25 cellular contexts compared by ENCODE assay signal in genomic region chr10:129048513-129048912, GRCh38.
A peak's percentile ranks its signal among the peaks of the same experiment; 100 is the strongest.
DNase-seq lines count a peak whose midpoint lies in the region; ATAC-seq, FAIRE-seq and TF ChIP-seq lines count a peak whose summit lies in the region.
"Had no signal": no experiment of that assay in that cellular context is flagged by ENCODE, and none has a peak within 500 bp of the region (broad histone marks: within the 10 kb centered on the region; RNA-seq: fewer than 3 reads in every experiment).

No MANE protein-coding gene starts in this region.

- H3K9me3 ChIP-seq in mammary epithelial cell (replicated peaks; ENCODE audit: insufficient read depth, low read length), result peaks cover 29% of the 10 kb centered on the region
- H3K9me3 ChIP-seq: SJCRH30 had no signal

- no peaks in the 10 kb centered on the region for H3K4me1 ChIP-seq in mammary epithelial cell (ENCODE audit: insufficient read depth, low read length)
- H3K4me1 ChIP-seq: SJCRH30 had no signal

- H3K36me3 Mint-ChIP-seq in MCF 10A (ENCODE audit: insufficient read depth, unreplicated experiment), result no peaks in the 10 kb centered on the region

- H3K4me2 ChIP-seq in mammary epithelial cell (ENCODE audit: insufficient read depth, low read depth, low read length), result no peak overlapping the region

- H3K4me3 ChIP-seq in mammary epithelial cell (replicated peaks in 1 of 3; ENCODE audit: insufficient read depth in 1 of 3, low read depth in 2 of 3, low read length in 3 of 3), result no peak overlapping the region
- no peak overlapping the region for H3K4me3 ChIP-seq in brain microvascular endothelial cell (ENCODE audit: low read depth, low read length)
- H3K4me3 ChIP-seq: K562, SJCRH30 had no signal

- dilution Hi-C loops in mammary epithelial cell (cut with HindIII; ENCODE audit: low sequenced_read_pairs), result no loop called here

- no TSS peak for BruUV-seq in MCF 10A (replicated peaks; lab: Mats Ljungman, UMichigan)
- BruUV-seq in mammary epithelial cell (replicated peaks; lab: Mats Ljungman, UMichigan), result no TSS peak

- DNase-seq in MCF 10A (ENCODE audit: unreplicated experiment) (peak; percentile 53), mammary epithelial cell (no peak), brain microvascular endothelial cell (peak; percentile 1), islet precursor cell (peak; percentile 89), urothelium cell line (ENCODE audit: low spot score) (peak; percentile 66)
- DNase-seq in activated naive CD4-positive, alpha-beta T cell treated with anti-CD3 and anti-CD28 coated beads, Interleukin-2, amount 50 U/mL, for 16 hours, result no peak
- DNase-seq: 8988T, DMS79, HFFc6, NCI-H1092 treated with DMSO at 0.1 percent for 48 hours, NCI-H146, NCI-H2029, NCI-H226, NCI-H510A treated with DMSO at 0.1 percent for 48 hours, NCI-H774, SJCRH30 had no signal

- no peak overlapping the region for H3K9ac ChIP-seq in mammary epithelial cell (ENCODE audit: insufficient read depth, low read length)

- H3K27ac ChIP-seq in mammary epithelial cell (ENCODE audit: insufficient read depth, low read depth, low read length) (no peak overlapping the region), brain microvascular endothelial cell (no peak overlapping the region)
- H3K27ac ChIP-seq: C4-2B, SJCRH30 had no signal

- TF ChIP-seq CTCF in MCF 10A (IDR thresholded peaks at IDR 0.05; ENCODE audit: unreplicated experiment) (no peak), mammary epithelial cell (conservative IDR thresholded peaks at IDR 0.05 in 1 of 2, IDR thresholded peaks at IDR 0.05 in 1 of 2; ENCODE audit: extremely low read depth in 1 of 2, insufficient read depth in 1 of 2, low read depth in 1 of 2, low read length in 2 of 2) (no peak), brain microvascular endothelial cell (IDR thresholded peaks at IDR 0.05; ENCODE audit: low read depth, low read length, missing control alignments) (no peak)

- no peaks in the 10 kb centered on the region for H4K20me1 ChIP-seq in mammary epithelial cell (ENCODE audit: insufficient read depth, low read length)

- in situ Hi-C loops in mammary epithelial cell (cut with MboI; ENCODE audit: low sequenced_read_pairs in 2 of 2), result no loop called here
- in situ Hi-C loops in brain microvascular endothelial cell (cut with HindIII; ENCODE audit: low pct_ligation_motif_present, low sequenced_read_pairs), result no loop called here

- 64% methylated on average over 9 of the region's 12 CpGs for WGBS in mammary epithelial cell (ENCODE audit: low coverage, missing lambda C conversion rate)

- no peaks in the 10 kb centered on the region for H3K27me3 Mint-ChIP-seq in MCF 10A (ENCODE audit: insufficient read depth, unreplicated experiment)

- H3K79me2 ChIP-seq in mammary epithelial cell (ENCODE audit: insufficient read depth, low read length), result no peaks in the 10 kb centered on the region

- no peaks in the 10 kb centered on the region for H3K9me3 Mint-ChIP-seq in MCF 10A (ENCODE audit: unreplicated experiment)

- POLR2A ChIA-PET in MCF 10A (lab: Yijun Ruan, JAX), result no interaction called here

- no peak overlapping the region for H2AFZ ChIP-seq in mammary epithelial cell (ENCODE audit: low read depth, low read length)

- no peak overlapping the region for H3K27ac Mint-ChIP-seq in MCF 10A (ENCODE audit: low read depth, unreplicated experiment)
- H3K27ac Mint-ChIP-seq: HFFc6 had no signal

- no peaks in the 10 kb centered on the region for H3K4me1 Mint-ChIP-seq in MCF 10A (ENCODE audit: insufficient read depth, unreplicated experiment)

- no peak for ATAC-seq in GM21576 (IDR thresholded peaks at IDR 0.05; ENCODE audit: unreplicated experiment)
- no peak for ATAC-seq in GM18517 (IDR thresholded peaks at IDR 0.05; ENCODE audit: unreplicated experiment)
- ATAC-seq: HepG2, K562, Panc1 had no signal

- CTCF ChIA-PET in MCF 10A (lab: Yijun Ruan, JAX) (interaction anchor here (0.9 kb wide), 1 partner anchor 167 kb away, joined by 3 read pairs; no protein-coding TSS in a partner anchor), mammary epithelial cell (lab: Charles Lee; ENCODE audit: low non-redundant PET) (no interaction called here)

- H3K4me3 Mint-ChIP-seq in MCF 10A (ENCODE audit: unreplicated experiment), result no peak overlapping the region
- H3K4me3 Mint-ChIP-seq: HFFc6 had no signal

- intact Hi-C loops in MCF 10A (cut with micrococcal nuclease) (no loop called here), mammary epithelial cell (cut with micrococcal nuclease) (no loop called here)

- H3K36me3 ChIP-seq in mammary epithelial cell (ENCODE audit: insufficient read depth, low read length) (no peaks in the 10 kb centered on the region), brain microvascular endothelial cell (replicated peaks) (no peaks in the 10 kb centered on the region)
- H3K36me3 ChIP-seq: SJCRH30 had no signal

- no peak for FAIRE-seq in urothelium cell line (lab: Jason Lieb, UNC)
- FAIRE-seq: D721Med, GM12891, H1, HepG2, K562 had no signal

- H3K27me3 ChIP-seq in mammary epithelial cell (ENCODE audit: insufficient read depth, low read length), result no peaks in the 10 kb centered on the region
- H3K27me3 ChIP-seq in brain microvascular endothelial cell (replicated peaks), result no peaks in the 10 kb centered on the region
- H3K27me3 ChIP-seq: SJCRH30 had no signal

Comparison
In these comparisons a context has a peak if more than half of its experiments do, and no peak if none do; other contexts are left out.
1. DNase-seq: peak in MCF 10A (single experiment), brain microvascular endothelial cell (single experiment), islet precursor cell (single experiment) and urothelium cell line (single experiment); none in mammary epithelial cell (single experiment) and activated naive CD4-positive, alpha-beta T cell treated with anti-CD3 and anti-CD28 coated beads, Interleukin-2, amount 50 U/mL, for 16 hours (single experiment).